Comparison of ENCODE assay signal across 8 cellular contexts in genomic region chr3:113745273-113746068, GRCh38. TPM values are rescaled to one million over a fixed set of nuclear protein-coding genes. Genes with fewer than 3 reads are reported as not detected.
DNase-seq lines count a peak whose midpoint lies in the region; ATAC-seq and TF ChIP-seq lines count a peak whose summit lies in the region.

No MANE protein-coding gene starts in this region.

- POLR2A ChIA-PET in GM10248 (lab: Yijun Ruan, JAX) = interaction anchor here (0.6 to 1.3 kb wide), 4 partner anchors 9 to 1341 kb away, joined by 3 to 7 read pairs (median 6); no protein-coding TSS in a partner anchor

- peaks cover 89% of the 10 kb centered on the region for H3K79me2 ChIP-seq in SU-DHL-6 (ENCODE audit: insufficient read depth, low read length)

- H3K27ac ChIP-seq in SU-DHL-6 (ENCODE audit: low read depth, low read length) (peak overlapping the region; percentile 93), cardiac muscle cell (peak overlapping the region; percentile 99), upper lobe of right lung (peak overlapping the region; percentile 99)

- TF ChIP-seq CTCF in GM10248 (IDR thresholded peaks at IDR 0.05; ENCODE audit: control extremely low read depth, extremely low read depth, low read depth, missing control alignments) (peak; percentile 66), SU-DHL-6 (IDR thresholded peaks at IDR 0.05; ENCODE audit: insufficient read depth, low read length, poor library complexity, severe bottlenecking) (peak; percentile 32), cardiac muscle cell (IDR thresholded peaks at IDR 0.05; ENCODE audit: low read depth, low read length) (peak; percentile 59), upper lobe of right lung (IDR thresholded peaks at IDR 0.05) (peak; percentile 59)

- H3K4me1 ChIP-seq in cardiac muscle cell (ENCODE audit: low read depth) (peaks cover 18% of the 10 kb centered on the region), upper lobe of right lung (peaks cover 53% of the 10 kb centered on the region)

- peaks cover 73% of the 10 kb centered on the region for H3K4me1 Mint-ChIP-seq in activated naive CD8-positive, alpha-beta T cell treated with anti-CD3 and anti-CD28 coated beads, Interleukin-2, amount 50 U/mL, for 24 hours

- CTCF ChIA-PET in GM10248 (lab: Yijun Ruan, JAX) = interaction anchor here (0.6 to 4.3 kb wide), 33 partner anchors 10 to 710 kb away, joined by 3 to 64 read pairs (median 4); partner anchors contain the start of genes CCDC191, GRAMD1C and QTRT2

- H3F3A ChIP-seq in SU-DHL-6 (ENCODE audit: insufficient read depth) = peaks cover 37% of the 10 kb centered on the region

- H4K20me1 ChIP-seq in SU-DHL-6 (ENCODE audit: low read depth, low read length) = peaks cover 36% of the 10 kb centered on the region

- H3K4me3 ChIP-seq in SU-DHL-6 (ENCODE audit: insufficient read depth, low read length, poor library complexity, severe bottlenecking) (peak overlapping the region; percentile 97), cardiac muscle cell (peak overlapping the region; percentile 90), upper lobe of right lung (peak overlapping the region; percentile 85)

- H3K27me3 ChIP-seq in SU-DHL-6 (ENCODE audit: low read length) (no peaks in the 10 kb centered on the region), cardiac muscle cell (no peaks in the 10 kb centered on the region), upper lobe of right lung (no peaks in the 10 kb centered on the region)

- intact Hi-C loops in posterior cingulate gyrus (cut with DNase I) (loop anchor here (10.0 kb wide), 1 partner anchor 409 kb away; no protein-coding TSS in a partner anchor), upper lobe of right lung (cut with DNase I) (no loop called here)

- peak overlapping the region; percentile 74 for H2AFZ ChIP-seq in SU-DHL-6 (ENCODE audit: low read depth, low read length, severe bottlenecking)

- ATAC-seq in HG02798 (IDR thresholded peaks at IDR 0.05; ENCODE audit: poor library complexity, unreplicated experiment) = peak; percentile 64
- peak; percentile 77 for ATAC-seq in activated naive CD8-positive, alpha-beta T cell treated with anti-CD3 and anti-CD28 coated beads, Interleukin-2, amount 50 U/mL, for 24 hours
- peak; percentile 84 for ATAC-seq in upper lobe of right lung

- no peaks in the 10 kb centered on the region for H3K9me3 ChIP-seq in SU-DHL-6 (ENCODE audit: insufficient read depth, low read length)
- H3K9me3 ChIP-seq in cardiac muscle cell (ENCODE audit: low read depth) = no peaks in the 10 kb centered on the region
- no peaks in the 10 kb centered on the region for H3K9me3 ChIP-seq in upper lobe of right lung

- peak overlapping the region; percentile 92 for H3K4me2 ChIP-seq in SU-DHL-6 (ENCODE audit: low read depth, low read length, poor library complexity, severe bottlenecking)

- H3K36me3 Mint-ChIP-seq in activated naive CD8-positive, alpha-beta T cell treated with anti-CD3 and anti-CD28 coated beads, Interleukin-2, amount 50 U/mL, for 24 hours (ENCODE audit: low read depth) = peaks cover 39% of the 10 kb centered on the region

- H3K27me3 Mint-ChIP-seq in activated naive CD8-positive, alpha-beta T cell treated with anti-CD3 and anti-CD28 coated beads, Interleukin-2, amount 50 U/mL, for 24 hours = no peaks in the 10 kb centered on the region

- H3K27ac Mint-ChIP-seq in activated naive CD8-positive, alpha-beta T cell treated with anti-CD3 and anti-CD28 coated beads, Interleukin-2, amount 50 U/mL, for 24 hours = peak overlapping the region; percentile 99

- H3K4me3 Mint-ChIP-seq in activated naive CD8-positive, alpha-beta T cell treated with anti-CD3 and anti-CD28 coated beads, Interleukin-2, amount 50 U/mL, for 24 hours = peak overlapping the region; percentile 97

- H3K9me3 Mint-ChIP-seq in activated naive CD8-positive, alpha-beta T cell treated with anti-CD3 and anti-CD28 coated beads, Interleukin-2, amount 50 U/mL, for 24 hours = no peaks in the 10 kb centered on the region

- no peaks in the 10 kb centered on the region for H3K9me2 ChIP-seq in SU-DHL-6 (replicated peaks; ENCODE audit: insufficient read depth, low read length)

- DNase-seq in GM10248 (ENCODE audit: extremely low spot score) (peak; percentile 80), NCI-H1417 (lab: John Stamatoyannopoulos, UW) (peak; percentile 67 to 90 (median 83)), cardiac muscle cell (ENCODE audit: low read depth in 1 of 2, low spot score in 1 of 2) (peak; percentile 83 to 89), posterior cingulate gyrus (peak in 8 of 10 donors; percentile 30 to 89 (median 38)), upper lobe of right lung (peak; percentile 82)
- peak; percentile 70 for DNase-seq in activated naive CD8-positive, alpha-beta T cell treated with anti-CD3 and anti-CD28 coated beads, Interleukin-2, amount 50 U/mL, for 24 hours

- H3K9ac ChIP-seq in SU-DHL-6 (ENCODE audit: low read length) = peak overlapping the region; percentile 99

- H3K36me3 ChIP-seq in SU-DHL-6 (ENCODE audit: low read length) (peaks cover 10% of the 10 kb centered on the region), cardiac muscle cell (no peaks in the 10 kb centered on the region), upper lobe of right lung (no peaks in the 10 kb centered on the region)

RNA-seq across cellular contexts. Expression of gene NAA50, which starts 0.6 kb away (rescaled TPM):
- total RNA-seq in cardiac muscle cell = 127 and 148 TPM in 2 replicates
- 66.5 and 98.4 TPM in 2 replicates for polyA plus RNA-seq in cardiac muscle cell
- 90.0 TPM for total RNA-seq in upper lobe of right lung

RNA-seq across cellular contexts. Expression of gene ATP6V1A, which starts 1.4 kb away (rescaled TPM):
- 27.6 and 33.0 TPM in 2 replicates for total RNA-seq in cardiac muscle cell
- polyA plus RNA-seq in cardiac muscle cell = 41.3 and 51.2 TPM in 2 replicates
- total RNA-seq in upper lobe of right lung = 102 TPM

RNA-seq across cellular contexts. Expression of gene USF3, which starts 49.0 kb away (rescaled TPM):
- 7.8 and 11.4 TPM in 2 replicates for total RNA-seq in cardiac muscle cell
- 3.1 and 5.6 TPM in 2 replicates for polyA plus RNA-seq in cardiac muscle cell
- 22.2 TPM for total RNA-seq in upper lobe of right lung

Comparison
In these comparisons a context has a peak if more than half of its experiments do, and no peak if none do; other contexts are left out.
1. Peak in every context shown above with its lines: DNase-seq, ATAC-seq, H3K4me3 ChIP-seq and H3K27ac ChIP-seq.